18 cellular contexts compared by ENCODE assay signal in the genomic region with DNA sequence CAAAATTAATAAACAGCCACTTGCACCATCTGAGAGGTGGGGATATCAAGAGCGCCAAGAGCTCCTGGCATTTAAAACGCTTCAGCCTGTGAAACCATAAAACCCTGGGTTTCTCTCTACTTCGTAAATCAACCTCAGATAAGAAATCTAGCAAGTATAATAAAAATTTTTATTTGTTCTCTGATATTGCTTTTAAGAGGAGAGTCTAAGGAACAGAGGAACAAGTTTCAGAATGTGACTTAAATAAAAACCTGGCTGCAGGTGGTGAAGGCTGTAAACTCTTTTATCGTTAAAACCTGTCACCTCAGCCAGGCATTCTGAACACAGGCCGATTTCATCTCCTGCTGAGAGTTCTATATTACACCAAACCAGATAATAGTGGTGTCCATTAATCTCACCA. TPM values are rescaled to one million over a fixed set of nuclear protein-coding genes. Genes with fewer than 3 reads are reported as not detected.
DNase-seq lines count a peak whose midpoint lies in the region; ATAC-seq and TF ChIP-seq lines count a peak whose summit lies in the region.
"Had no signal": no experiment of that assay in that cellular context is flagged by ENCODE, and none has a peak within 500 bp of the region (broad histone marks: within the 10 kb centered on the region; RNA-seq: fewer than 3 reads in every experiment).

No MANE protein-coding gene starts in this region.

- no peak overlapping the region for H3K4me3 Mint-ChIP-seq in GM23338
- no peak overlapping the region for H3K4me3 Mint-ChIP-seq in CD8-positive, alpha-beta memory T cell
- H3K4me3 Mint-ChIP-seq: CD14-positive monocyte; CD8-positive, alpha-beta T cell had no signal

- no peaks in the 10 kb centered on the region for H4K20me1 ChIP-seq in GM23338 (replicated peaks; ENCODE audit: insufficient read depth)
- no peaks in the 10 kb centered on the region for H4K20me1 ChIP-seq in Loucy (ENCODE audit: insufficient read depth, low read length, poor library complexity, severe bottlenecking)
- H4K20me1 ChIP-seq in osteoblast (ENCODE audit: insufficient read depth, low read length) = no peaks in the 10 kb centered on the region

- H3K4me1 ChIP-seq in GM23338 (ENCODE audit: insufficient read depth) (peaks cover 2% of the 10 kb centered on the region), Loucy (ENCODE audit: insufficient read depth, low read length, poor library complexity, severe bottlenecking) (peaks cover 28% of the 10 kb centered on the region), osteoblast (ENCODE audit: insufficient read depth, low read length) (no peaks in the 10 kb centered on the region)
- H3K4me1 ChIP-seq in CD8-positive, alpha-beta memory T cell (ENCODE audit: insufficient read depth, low read length) = no peaks in the 10 kb centered on the region
- H3K4me1 ChIP-seq: Caco-2, HAP-1 had no signal

- no peaks in the 10 kb centered on the region for H3K9me3 ChIP-seq in Loucy (ENCODE audit: insufficient read depth, low read depth, low read length)
- H3K9me3 ChIP-seq in osteoblast (ENCODE audit: low read depth, low read length) = no peaks in the 10 kb centered on the region
- no peaks in the 10 kb centered on the region for H3K9me3 ChIP-seq in CD8-positive, alpha-beta memory T cell (ENCODE audit: low read length)
- H3K9me3 ChIP-seq: Caco-2, HAP-1 had no signal

- H3K4me2 ChIP-seq in GM23338 = no peak overlapping the region
- peak overlapping the region; percentile 49 for H3K4me2 ChIP-seq in Loucy (ENCODE audit: low read depth, low read length, poor library complexity, severe bottlenecking)
- H3K4me2 ChIP-seq in osteoblast (ENCODE audit: insufficient read depth, low read length) = no peak overlapping the region

- no peak overlapping the region for H3K27ac Mint-ChIP-seq in GM23338
- no peak overlapping the region for H3K27ac Mint-ChIP-seq in CD8-positive, alpha-beta memory T cell
- H3K27ac Mint-ChIP-seq: CD14-positive monocyte; CD8-positive, alpha-beta T cell had no signal

- no peak for ATAC-seq in GM23338
- ATAC-seq: CD8-positive, alpha-beta T cell had no signal

- H3K27me3 ChIP-seq in GM23338 (ENCODE audit: insufficient read depth) = no peaks in the 10 kb centered on the region
- no peaks in the 10 kb centered on the region for H3K27me3 ChIP-seq in Loucy (ENCODE audit: insufficient read depth, low read length, poor library complexity, severe bottlenecking)
- peaks cover 6% of the 10 kb centered on the region for H3K27me3 ChIP-seq in osteoblast (ENCODE audit: insufficient read depth, low read length)
- H3K27me3 ChIP-seq in CD8-positive, alpha-beta memory T cell (ENCODE audit: insufficient read depth, low read length, poor library complexity, severe bottlenecking) = no peaks in the 10 kb centered on the region

- H3K9me3 Mint-ChIP-seq in GM23338 = no peaks in the 10 kb centered on the region
- H3K9me3 Mint-ChIP-seq in CD8-positive, alpha-beta memory T cell = no peaks in the 10 kb centered on the region
- H3K9me3 Mint-ChIP-seq: CD14-positive monocyte; CD8-positive, alpha-beta T cell had no signal

- H3K36me3 ChIP-seq in GM23338 (ENCODE audit: insufficient read depth) = no peaks in the 10 kb centered on the region
- H3K36me3 ChIP-seq in Loucy (ENCODE audit: insufficient read depth, low read length) = no peaks in the 10 kb centered on the region
- no peaks in the 10 kb centered on the region for H3K36me3 ChIP-seq in osteoblast (ENCODE audit: insufficient read depth, low read length)
- H3K36me3 ChIP-seq in CD8-positive, alpha-beta memory T cell (ENCODE audit: insufficient read depth, low read length) = no peaks in the 10 kb centered on the region
- H3K36me3 ChIP-seq: HAP-1 had no signal

- H3K4me1 Mint-ChIP-seq in GM23338 = peaks cover 1% of the 10 kb centered on the region
- no peaks in the 10 kb centered on the region for H3K4me1 Mint-ChIP-seq in CD8-positive, alpha-beta memory T cell

- no peak for TF ChIP-seq CTCF in GM23338 (conservative IDR thresholded peaks at IDR 0.05; ENCODE audit: low read depth in 2 of 2)
- TF ChIP-seq CTCF in Loucy (conservative IDR thresholded peaks at IDR 0.05; ENCODE audit: low read length) = no peak
- TF ChIP-seq CTCF in osteoblast (IDR thresholded peaks at IDR 0.05; ENCODE audit: extremely low read depth, low read depth, low read length) = no peak
- TF ChIP-seq CTCF in foreskin fibroblast (IDR thresholded peaks at IDR 0.05; ENCODE audit: low read depth, low read length) = no peak

- H2AFZ ChIP-seq in GM23338 (peak overlapping the region; percentile 15; the same call in 1 of the 2 replicates), Loucy (ENCODE audit: low read length) (peak overlapping the region; percentile 11; the same call in 1 of the 2 replicates), osteoblast (ENCODE audit: low read length) (no peak overlapping the region)

- H3K9me2 ChIP-seq in GM23338 (ENCODE audit: insufficient read depth) (no peaks in the 10 kb centered on the region), Loucy (replicated peaks; ENCODE audit: low read depth, low read length) (no peaks in the 10 kb centered on the region)

- H3K9ac ChIP-seq in Loucy (ENCODE audit: low read depth, low read length, poor library complexity, severe bottlenecking) = no peak overlapping the region

- POLR2A ChIA-PET in CD8-positive, alpha-beta memory T cell (lab: Charles Lee) = no interaction called here

- H3K27ac ChIP-seq in GM23338 (ENCODE audit: low read depth) (no peak overlapping the region), osteoblast (ENCODE audit: low read depth, low read length) (no peak overlapping the region)
- no peak overlapping the region for H3K27ac ChIP-seq in CD8-positive, alpha-beta memory T cell (ENCODE audit: low read depth, low read length)
- H3K27ac ChIP-seq: 22Rv1 had no signal

- no peaks in the 10 kb centered on the region for H3K27me3 Mint-ChIP-seq in GM23338 (ENCODE audit: insufficient read depth, low read depth, poor library complexity)
- H3K27me3 Mint-ChIP-seq in CD8-positive, alpha-beta memory T cell = peaks cover 4 to 8% of the 10 kb centered on the region in 2 donors

- H3K36me3 Mint-ChIP-seq in GM23338 (ENCODE audit: low read depth) = no peaks in the 10 kb centered on the region
- H3K36me3 Mint-ChIP-seq in CD8-positive, alpha-beta memory T cell = no peaks in the 10 kb centered on the region
- H3K36me3 Mint-ChIP-seq: CD14-positive monocyte; CD8-positive, alpha-beta T cell had no signal

- CTCF ChIA-PET in CD8-positive, alpha-beta memory T cell (lab: Charles Lee) = no interaction called here

- H3K79me2 ChIP-seq in GM23338 (replicated peaks; ENCODE audit: insufficient read depth) = no peaks in the 10 kb centered on the region
- no peaks in the 10 kb centered on the region for H3K79me2 ChIP-seq in Loucy (ENCODE audit: insufficient read depth, low read length)
- H3K79me2 ChIP-seq in osteoblast (ENCODE audit: insufficient read depth, low read length) = no peaks in the 10 kb centered on the region

- DNase-seq in NCI-H2107 treated with DMSO at 0.1 percent for 48 hours (lab: John Stamatoyannopoulos, UW; ENCODE audit: unreplicated experiment) = peak; percentile 22
- no peak for DNase-seq in NCI-H2107 (lab: John Stamatoyannopoulos, UW)
- no peak for DNase-seq in GM23338 (ENCODE audit: low spot score)
- peak; percentile 50 for DNase-seq in osteoblast (ENCODE audit: insufficient read length, low spot score, missing footprints)
- DNase-seq in CD8-positive, alpha-beta memory T cell = no peak
- DNase-seq in foreskin fibroblast = no peak
- DNase-seq in activated effector memory CD4-positive, alpha-beta T cell treated with Interleukin-2 at 50 U/mL for 16 hours = no peak
- DNase-seq: Caco-2; CD8-positive, alpha-beta T cell; DND-41; GDM1 had no signal

- no peak overlapping the region for H3K4me3 ChIP-seq in GM23338
- peak overlapping the region; percentile 33 for H3K4me3 ChIP-seq in Loucy (ENCODE audit: low read length, poor library complexity, severe bottlenecking)
- no peak overlapping the region for H3K4me3 ChIP-seq in osteoblast (ENCODE audit: insufficient read depth, low read length)
- no peak overlapping the region for H3K4me3 ChIP-seq in CD8-positive, alpha-beta memory T cell (ENCODE audit: low read length)
- no peak overlapping the region for H3K4me3 ChIP-seq in foreskin fibroblast (ENCODE audit: low read depth in 1 of 2, low read length in 2 of 2)
- H3K4me3 ChIP-seq: HAP-1 had no signal

- H3F3A ChIP-seq in GM23338 (replicated peaks; ENCODE audit: low read depth) (no peaks in the 10 kb centered on the region), Loucy (ENCODE audit: low read depth) (0 out of 2 replicates have a peak, but pooled peaks cover 11% of the 10 kb centered on the region)

TF ChIP-seq in GM23338, 12 proteins besides CTCF, POLR2A, EP300 and RAD21 (continues in another document):
- no peak for TF ChIP-seq JUNB (IDR thresholded peaks at IDR 0.05; ENCODE audit: unreplicated experiment)
- no peak for TF ChIP-seq ZNF114 (CRISPR knock-in tag; IDR thresholded peaks at IDR 0.05)
- TF ChIP-seq STAT1 (IDR thresholded peaks at IDR 0.05; ENCODE audit: unreplicated experiment) = no peak
- TF ChIP-seq CREB1 (CRISPR knock-in tag; IDR thresholded peaks at IDR 0.05; ENCODE audit: low read depth) = no peak
- TF ChIP-seq ZNF331 (CRISPR knock-in tag; IDR thresholded peaks at IDR 0.05; ENCODE audit: low read depth) = no peak
- no peak for TF ChIP-seq NANOG (IDR thresholded peaks at IDR 0.05; ENCODE audit: borderline replicate concordance)
- TF ChIP-seq POLR2AphosphoS5 (IDR thresholded peaks at IDR 0.05; ENCODE audit: low read depth) = no peak

RNA-seq across cellular contexts. Expression of a gene that starts 9.9 kb away (rescaled TPM):
- not detected in 2 replicates for total RNA-seq in GM23338 (2014; rRNA removed; shearing (Covaris generic))
- not detected in 2 replicates for polyA plus RNA-seq in GM23338 (2016; fragmentation: Nextera tagmentation; extraction: Ambion mirVana)
- not detected in 2 replicates for total RNA-seq in osteoblast
- not detected for total RNA-seq in CD8-positive, alpha-beta memory T cell
- polyA plus RNA-seq in CD8-positive, alpha-beta memory T cell = not detected
- total RNA-seq: A673; Caco-2; CD8-positive, alpha-beta T cell; H1 had no signal
- polyA plus RNA-seq: BJ, CD14-positive monocyte, H1 had no signal

RNA-seq across cellular contexts. Expression of a gene that starts 56.8 kb away (rescaled TPM):
- total RNA-seq in GM23338 (2014; rRNA removed; shearing (Covaris generic)) = 0.89 and 1.7 TPM in 2 replicates
- polyA plus RNA-seq in GM23338 (2016; fragmentation: Nextera tagmentation; extraction: Ambion mirVana) = 1.5 and 1.8 TPM in 2 replicates
- total RNA-seq in osteoblast = 0.88 and 2.2 TPM in 2 replicates
- total RNA-seq in CD8-positive, alpha-beta memory T cell = 1 to 10 TPM in 1 of 2 experiments, under 1 TPM in 1; 0.81 to 1.2 TPM
- 0.15 TPM for polyA plus RNA-seq in CD8-positive, alpha-beta memory T cell
- polyA plus RNA-seq: CD14-positive monocyte had no signal

RNA-seq across cellular contexts. Expression of a gene that starts 57.1 kb away (rescaled TPM):
- total RNA-seq in GM23338 (2014; rRNA removed; shearing (Covaris generic)) = 48.7 and 53.8 TPM in 2 replicates
- 15.0 and 20.5 TPM in 2 replicates for polyA plus RNA-seq in GM23338 (2016; fragmentation: Nextera tagmentation; extraction: Ambion mirVana)
- total RNA-seq in osteoblast = 35.8 and 39.2 TPM in 2 replicates
- 10 to 100 TPM; 37.5 to 39.7 TPM for total RNA-seq in CD8-positive, alpha-beta memory T cell
- polyA plus RNA-seq in CD8-positive, alpha-beta memory T cell = 24.9 TPM

Comparison
In these comparisons a context has a peak if more than half of its experiments do, and no peak if none do; other contexts are left out.
1. DNase-seq: peak in NCI-H2107 treated with DMSO at 0.1 percent for 48 hours (single experiment) and osteoblast (single experiment); none in NCI-H2107 (single experiment), GM23338 (single experiment), CD8-positive, alpha-beta memory T cell (0 of 5), foreskin fibroblast (0 of 2) and activated effector memory CD4-positive, alpha-beta T cell treated with Interleukin-2 at 50 U/mL for 16 hours (single experiment).